In the genomic region with DNA sequence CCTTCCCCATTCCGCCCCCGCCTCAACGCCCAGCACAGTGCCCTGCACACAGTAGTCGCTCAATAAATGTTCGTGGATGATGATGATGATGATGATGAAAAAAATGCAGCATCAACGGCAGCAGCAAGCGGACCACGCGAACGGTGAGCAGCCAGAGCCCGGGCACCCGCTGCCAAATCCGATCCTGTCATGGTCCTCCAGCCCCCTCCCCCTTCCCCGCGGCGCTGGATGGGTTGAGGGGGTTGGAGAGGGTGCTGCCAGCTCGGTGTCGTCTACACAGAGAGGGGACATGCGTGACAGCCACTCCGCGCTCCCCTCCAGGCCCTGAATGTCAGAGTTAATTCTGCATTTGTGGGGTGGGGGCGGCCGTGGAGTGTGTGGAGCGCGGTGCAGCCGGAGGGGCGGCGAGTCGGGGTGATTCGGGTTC, we compare ENCODE assay signal across 11 cellular contexts. TPM values are rescaled to one million over a fixed set of nuclear protein-coding genes. Genes with fewer than 3 reads are reported as not detected.
DNase-seq lines count a peak whose midpoint lies in the region; ATAC-seq and TF ChIP-seq lines count a peak whose summit lies in the region.
"Had no signal": no experiment of that assay in that cellular context is flagged by ENCODE, and none has a peak within 500 bp of the region (broad histone marks: within the 10 kb centered on the region; RNA-seq: fewer than 3 reads in every experiment).

No MANE protein-coding gene starts in this region.

- no peaks in the 10 kb centered on the region for H3K36me3 Mint-ChIP-seq in activated naive CD4-positive, alpha-beta T cell treated with anti-CD3 and anti-CD28 coated beads, Interleukin-2, amount 50 U/mL, for 24 hours

- H3K27ac ChIP-seq in coronary artery (no peak overlapping the region), muscle layer of duodenum (ENCODE audit: low read length) (no peak overlapping the region), urinary bladder (ENCODE audit: low read depth) (no peak overlapping the region)

- no peaks in the 10 kb centered on the region for H3K9me3 Mint-ChIP-seq in activated naive CD4-positive, alpha-beta T cell treated with anti-CD3 and anti-CD28 coated beads, Interleukin-2, amount 50 U/mL, for 24 hours

- H3K4me1 Mint-ChIP-seq in activated naive CD4-positive, alpha-beta T cell treated with anti-CD3 and anti-CD28 coated beads, Interleukin-2, amount 50 U/mL, for 24 hours: peaks cover 4% of the 10 kb centered on the region

- 2% methylated on average over 30 of the region's 30 CpGs for WGBS in urinary bladder

- H3K27me3 ChIP-seq in muscle layer of duodenum (ENCODE audit: low read depth, low read length): peaks cover 4% of the 10 kb centered on the region

- H3K27ac Mint-ChIP-seq in activated naive CD4-positive, alpha-beta T cell treated with anti-CD3 and anti-CD28 coated beads, Interleukin-2, amount 50 U/mL, for 24 hours: no peak overlapping the region

- H3K4me3 Mint-ChIP-seq in activated naive CD4-positive, alpha-beta T cell treated with anti-CD3 and anti-CD28 coated beads, Interleukin-2, amount 50 U/mL, for 24 hours: peak overlapping the region; percentile 34

- TF ChIP-seq CTCF in coronary artery (IDR thresholded peaks at IDR 0.05): no peak

- no peaks in the 10 kb centered on the region for H3K36me3 ChIP-seq in muscle layer of duodenum (ENCODE audit: control insufficient read depth in 1 of 2, insufficient read depth in 2 of 2, low read length in 2 of 2)
- no peaks in the 10 kb centered on the region for H3K36me3 ChIP-seq in urinary bladder (ENCODE audit: insufficient read depth)

- DNase-seq in activated naive CD4-positive, alpha-beta T cell (lab: John Stamatoyannopoulos, UW): no peak
- DNase-seq in coronary artery (ENCODE audit: low spot score) (no peak), GF-D8 (lab: John Stamatoyannopoulos, UW) (no peak), NCI-H128 (lab: John Stamatoyannopoulos, UW; ENCODE audit: unreplicated experiment) (no peak)
- DNase-seq: activated CD4-positive, CD25-positive, alpha-beta regulatory T cell; DND-41; GOT3 had no signal

- H3K4me1 ChIP-seq in muscle layer of duodenum (ENCODE audit: control insufficient read depth in 1 of 2, insufficient read depth in 2 of 2, low read length in 2 of 2) (peaks cover 0 to 41% of the 10 kb centered on the region in 2 donors), urinary bladder (ENCODE audit: insufficient read depth) (no peaks in the 10 kb centered on the region)

- H3K4me3 ChIP-seq in coronary artery (peak overlapping the region; percentile 75), muscle layer of duodenum (ENCODE audit: low read depth in 1 of 2, low read length in 2 of 2) (peak overlapping the region; percentile 50 to 70), urinary bladder (ENCODE audit: low read depth, low read length) (peak overlapping the region; percentile 74)

- ATAC-seq in GM21576 (IDR thresholded peaks at IDR 0.05; ENCODE audit: unreplicated experiment): no peak

- peaks cover 40% of the 10 kb centered on the region for H3K27me3 Mint-ChIP-seq in activated naive CD4-positive, alpha-beta T cell treated with anti-CD3 and anti-CD28 coated beads, Interleukin-2, amount 50 U/mL, for 24 hours

- H3K9me3 ChIP-seq in muscle layer of duodenum (ENCODE audit: control insufficient read depth in 1 of 2, low read length in 2 of 2): no peaks in the 10 kb centered on the region

RNA-seq across cellular contexts. Expression of a gene that starts 0.7 kb away (rescaled TPM):
- total RNA-seq in urinary bladder: 23.5 TPM
- polyA plus RNA-seq in urinary bladder: 1.6 TPM
